ENCODE assay signal across 15 cellular contexts in genomic region chr2:10498525-10499274, GRCh38. TPM values are rescaled to one million over a fixed set of nuclear protein-coding genes. Genes with fewer than 3 reads are reported as not detected.
A peak's percentile ranks its signal among the peaks of the same experiment; 100 is the strongest.
DNase-seq lines count a peak whose midpoint lies in the region; ATAC-seq and TF ChIP-seq lines count a peak whose summit lies in the region.
"Had no signal": no experiment of that assay in that cellular context is flagged by ENCODE, and none has a peak within 500 bp of the region (broad histone marks: within the 10 kb centered on the region; RNA-seq: fewer than 3 reads in every experiment).

No MANE protein-coding gene starts in this region.

- no peak overlapping the region for H3K27ac Mint-ChIP-seq in Calu3 (ENCODE audit: unreplicated experiment)
- H3K27ac Mint-ChIP-seq: natural killer cell treated with Interleukin-12 subunit alpha and Interleukin-12 subunit beta and Interleukin-15 and Interleukin-18, amount 100 ng/mL, for 72 hours; stimulated activated naive CD8-positive, alpha-beta T cell treated with anti-CD3 and anti-CD28 coated beads, Interleukin-15, Interleukin-2, amounts not matched to agents 100 ng/mL and 50 ng/mL, for 24 hours had no signal

- H3K27ac ChIP-seq in coronary artery = no peak overlapping the region
- H3K27ac ChIP-seq in gastrocnemius medialis = peak overlapping the region; percentile 31 to 75 (median 69)
- peak overlapping the region in 1 of 4 donors; percentile 36 for H3K27ac ChIP-seq in esophagus squamous epithelium
- H3K27ac ChIP-seq: 22Rv1 had no signal

- H3K27me3 Mint-ChIP-seq in Calu3 (ENCODE audit: unreplicated experiment) = peaks cover 40% of the 10 kb centered on the region

- no peak for ATAC-seq in gastrocnemius medialis
- no peak for ATAC-seq in GM18511 (IDR thresholded peaks at IDR 0.05; ENCODE audit: unreplicated experiment)
- ATAC-seq: GM12878 had no signal

- CTCF ChIA-PET in Calu3 (lab: Charles Lee) = interaction anchor here (0.6 to 1.2 kb wide), 2 partner anchors 34 to 69 kb away, joined by 3 to 5 read pairs; no protein-coding TSS in a partner anchor

- BruUV-seq in Calu3 (replicated peaks; lab: Mats Ljungman, UMichigan) = no TSS peak

- in situ Hi-C loops in gastrocnemius medialis (cut with MboI; ENCODE audit: low sequenced_read_pairs in 4 of 4) (no loop called here), G401 (cut with HindIII; ENCODE audit: low sequenced_read_pairs) (no loop called here)

- H3K4me1 ChIP-seq in gastrocnemius medialis (peaks cover 3 to 9% of the 10 kb centered on the region in 2 donors), esophagus squamous epithelium (peaks cover 5 to 42% (median 17%) of the 10 kb centered on the region in 3 donors)

- peak overlapping the region; percentile 55 for H3K4me3 Mint-ChIP-seq in Calu3 (ENCODE audit: low read depth, unreplicated experiment)
- H3K4me3 Mint-ChIP-seq: GM23338; natural killer cell treated with Interleukin-12 subunit alpha and Interleukin-12 subunit beta and Interleukin-15 and Interleukin-18, amount 100 ng/mL, for 72 hours; stimulated activated naive CD8-positive, alpha-beta T cell treated with anti-CD3 and anti-CD28 coated beads, Interleukin-15, Interleukin-2, amounts not matched to agents 100 ng/mL and 50 ng/mL, for 24 hours had no signal

- DNase-seq in DMS53 (lab: John Stamatoyannopoulos, UW) = peak; percentile 8
- no peak for DNase-seq in DMS53 treated with DMSO at 0.1 percent for 48 hours (lab: John Stamatoyannopoulos, UW; ENCODE audit: unreplicated experiment)
- no peak for DNase-seq in Calu3
- peak; percentile 40 for DNase-seq in coronary artery (ENCODE audit: low spot score)
- DNase-seq in gastrocnemius medialis = no peak
- DNase-seq in esophagus squamous epithelium (lab: John Stamatoyannopoulos, UW) = no peak
- DNase-seq in G401 (ENCODE audit: low spot score) = no peak
- DNase-seq: MM.1S had no signal

- peaks cover 14% of the 10 kb centered on the region for H3K4me1 Mint-ChIP-seq in Calu3 (ENCODE audit: low read depth, unreplicated experiment)

- H3K36me3 Mint-ChIP-seq in Calu3 (ENCODE audit: insufficient read depth, unreplicated experiment) = peaks cover 9% of the 10 kb centered on the region
- H3K36me3 Mint-ChIP-seq: natural killer cell treated with Interleukin-12 subunit alpha and Interleukin-12 subunit beta and Interleukin-15 and Interleukin-18, amount 100 ng/mL, for 72 hours had no signal

- no peaks in the 10 kb centered on the region for H3K9me3 Mint-ChIP-seq in Calu3 (ENCODE audit: low read depth, unreplicated experiment)
- H3K9me3 Mint-ChIP-seq: GM23338; natural killer cell treated with Interleukin-12 subunit alpha and Interleukin-12 subunit beta and Interleukin-15 and Interleukin-18, amount 100 ng/mL, for 72 hours; stimulated activated naive CD8-positive, alpha-beta T cell treated with anti-CD3 and anti-CD28 coated beads, Interleukin-15, Interleukin-2, amounts not matched to agents 100 ng/mL and 50 ng/mL, for 24 hours had no signal

- 75 to 81% methylated on average over 8 to 11 of the region's 11 CpGs for WGBS in esophagus squamous epithelium, 2 donors

- H3K4me3 ChIP-seq in coronary artery (no peak overlapping the region), gastrocnemius medialis (no peak overlapping the region), esophagus squamous epithelium (no peak overlapping the region)
- H3K4me3 ChIP-seq: GM12878, GM23338, transverse colon had no signal

- H3K27me3 ChIP-seq in gastrocnemius medialis (no peaks in the 10 kb centered on the region), esophagus squamous epithelium (peaks cover 0 to 95% (median 0%) of the 10 kb centered on the region in 4 donors)

- H3K9me3 ChIP-seq in gastrocnemius medialis (no peaks in the 10 kb centered on the region), esophagus squamous epithelium (no peaks in the 10 kb centered on the region)
- H3K9me3 ChIP-seq: transverse colon had no signal

- no peak for TF ChIP-seq CTCF in Calu3 (IDR thresholded peaks at IDR 0.05; ENCODE audit: unreplicated experiment)
- TF ChIP-seq CTCF in coronary artery (IDR thresholded peaks at IDR 0.05) = no peak
- TF ChIP-seq CTCF in gastrocnemius medialis (IDR thresholded peaks at IDR 0.05 in 4 of 5, conservative IDR thresholded peaks at IDR 0.05 in 1 of 5) = no peak
- TF ChIP-seq CTCF in esophagus squamous epithelium (IDR thresholded peaks at IDR 0.05) = no peak

- intact Hi-C loops in Calu3 (cut with micrococcal nuclease; ENCODE audit: unreplicated experiment) = no loop called here
- intact Hi-C loops in gastrocnemius medialis (cut with DNase I; ENCODE audit: low total_unique reads) = loop anchor here (2.0 kb wide), 1 partner anchor 50 kb away; the partner anchor contains the start of gene ODC1
- intact Hi-C loops in esophagus squamous epithelium (cut with DNase I) = no loop called here

- H3K36me3 ChIP-seq in gastrocnemius medialis (no peaks in the 10 kb centered on the region), esophagus squamous epithelium (no peaks in the 10 kb centered on the region)
- H3K36me3 ChIP-seq: transverse colon had no signal

- TF ChIP-seq POLR2A in gastrocnemius medialis (IDR thresholded peaks at IDR 0.05) (no peak), esophagus squamous epithelium (IDR thresholded peaks at IDR 0.05) (no peak)

RNA-seq across cellular contexts. Expression of gene ODC1, which starts 50.6 kb away (rescaled TPM):
- 78.4 and 85.7 TPM in 2 replicates for total RNA-seq in Calu3 (2022)
- 100 to 1,000 TPM; 134 to 339 (median 255) TPM for total RNA-seq in gastrocnemius medialis
- 10 to 100 TPM; 14.9 to 66.8 (median 26.3) TPM for total RNA-seq in esophagus squamous epithelium
- total RNA-seq in G401 (2014; rRNA removed; shearing (Covaris generic)) = 382 and 511 TPM in 2 replicates

Comparison
In these comparisons a context has a peak if more than half of its experiments do, and no peak if none do; other contexts are left out.
1. DNase-seq: peak in DMS53 (single experiment) and coronary artery (single experiment); none in DMS53 treated with DMSO at 0.1 percent for 48 hours (single experiment), Calu3 (single experiment), gastrocnemius medialis (0 of 2), esophagus squamous epithelium (single experiment) and G401 (single experiment).
2. H3K27ac ChIP-seq: peak in gastrocnemius medialis (4 of 4); none in coronary artery (0 of 2).